8 cellular contexts compared by ENCODE assay signal in the genomic region with DNA sequence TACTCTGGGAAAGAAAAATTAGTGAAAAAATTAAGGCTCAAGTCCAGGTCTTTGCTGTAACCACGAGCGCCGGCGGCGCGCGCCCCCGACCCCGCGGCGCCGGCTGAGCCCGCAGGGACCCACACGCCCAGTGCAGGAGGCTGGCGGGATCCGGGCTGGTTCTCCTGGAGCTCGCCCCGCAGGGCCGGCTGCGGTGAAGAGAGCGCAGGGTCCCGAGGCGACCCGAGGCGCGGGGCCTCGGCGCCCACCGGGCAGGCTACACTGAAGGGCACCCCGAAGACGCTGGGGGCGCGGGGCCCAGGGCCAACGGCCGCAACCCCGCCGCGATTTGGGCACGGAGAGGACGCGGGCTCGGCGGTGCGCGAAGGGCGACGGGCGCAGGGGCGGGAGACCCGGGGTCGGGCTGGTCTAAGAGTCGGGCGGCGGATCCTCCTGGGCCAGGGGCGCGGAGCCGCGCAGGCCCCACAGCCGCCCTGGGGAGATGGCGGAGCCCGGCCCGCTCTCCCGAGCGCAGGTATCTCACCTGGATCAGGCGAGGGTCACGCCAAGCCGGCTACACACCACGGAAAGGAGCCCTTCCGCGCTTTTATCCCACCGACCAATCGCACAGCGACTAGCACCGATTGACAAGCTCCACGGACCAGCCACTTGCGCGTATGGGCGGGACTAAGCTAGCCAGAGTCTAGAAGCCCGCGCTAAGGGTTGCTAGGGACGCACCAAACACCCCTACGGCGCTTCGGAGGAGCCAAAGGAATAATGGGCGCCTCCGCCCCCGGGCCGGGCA. TPM values are rescaled to one million over a fixed set of nuclear protein-coding genes. Genes with fewer than 3 reads are reported as not detected.
DNase-seq lines count a peak whose midpoint lies in the region; ATAC-seq and TF ChIP-seq lines count a peak whose summit lies in the region.

A gene (minus strand): TSS at position 582 of the 784 bp plus-strand sequence. CDS start 6,440 bp downstream, outside the sequence.

- peaks cover 8 to 22% of the 10 kb centered on the region in 2 donors for H3K4me1 ChIP-seq in left lung

- H3K4me1 Mint-ChIP-seq in activated CD4-positive, alpha-beta T cell treated with anti-CD3 and anti-CD28 coated beads, Interleukin-2, amount 10 ng/mL, durations not matched to agents 7 days and 5 days, result peaks cover 51% of the 10 kb centered on the region
- H3K4me1 Mint-ChIP-seq in dendritic cell treated with granulocyte-macrophage colony-stimulating factor and Interleukin-4, amounts not matched to agents 40 ng/mL and 50 ng/mL, for 4 days (ENCODE audit: low read depth), result peaks cover 46% of the 10 kb centered on the region

- no peaks in the 10 kb centered on the region for H3K9me3 Mint-ChIP-seq in activated CD4-positive, alpha-beta T cell treated with anti-CD3 and anti-CD28 coated beads, Interleukin-2, amount 10 ng/mL, durations not matched to agents 7 days and 5 days
- no peaks in the 10 kb centered on the region for H3K9me3 Mint-ChIP-seq in dendritic cell treated with granulocyte-macrophage colony-stimulating factor and Interleukin-4, amounts not matched to agents 40 ng/mL and 50 ng/mL, for 4 days

- TF ChIP-seq CTCF in C4-2B (conservative IDR thresholded peaks at IDR 0.05) (no peak), left lung (IDR thresholded peaks at IDR 0.05) (no peak)

- H3K9me3 ChIP-seq in left lung, result no peaks in the 10 kb centered on the region

- no peaks in the 10 kb centered on the region for H3K27me3 ChIP-seq in left lung

- DNase-seq in NCI-H748 (lab: John Stamatoyannopoulos, UW; ENCODE audit: unreplicated experiment) (peak; percentile 99), left lung (peak; percentile 96 to 97)
- peak; percentile 98 for DNase-seq in activated CD4-positive, alpha-beta T cell treated with anti-CD3 and anti-CD28 coated beads, Interleukin-2, amount 10 ng/mL, durations not matched to agents 7 days and 5 days
- peak; percentile 88 for DNase-seq in stimulated activated CD4-positive, alpha-beta T cell treated with anti-CD3 and anti-CD28 coated beads, Interleukin-2, amount 100 ng/mL, for 4 hours (ENCODE audit: low read depth)

- CTCF ChIA-PET in activated CD4-positive, alpha-beta T cell treated with anti-CD3 and anti-CD28 coated beads, Interleukin-2, amount 10 ng/mL, durations not matched to agents 7 days and 5 days (lab: Charles Lee), result interaction anchor here (0.7 to 3.1 kb wide), 8 partner anchors 13 to 695 kb away, joined by 3 to 10 read pairs (median 4); no protein-coding TSS in a partner anchor

- H3K4me3 ChIP-seq in left lung, result peak within 1 kb of the TSS; percentile 91 to 98

- H3K36me3 Mint-ChIP-seq in activated CD4-positive, alpha-beta T cell treated with anti-CD3 and anti-CD28 coated beads, Interleukin-2, amount 10 ng/mL, durations not matched to agents 7 days and 5 days (ENCODE audit: low read depth), result peaks cover 7% of the 10 kb centered on the region
- peaks cover 28% of the 10 kb centered on the region for H3K36me3 Mint-ChIP-seq in dendritic cell treated with granulocyte-macrophage colony-stimulating factor and Interleukin-4, amounts not matched to agents 40 ng/mL and 50 ng/mL, for 4 days (ENCODE audit: low read depth)

- peak within 1 kb of the TSS; percentile 94 for H3K27ac Mint-ChIP-seq in activated CD4-positive, alpha-beta T cell treated with anti-CD3 and anti-CD28 coated beads, Interleukin-2, amount 10 ng/mL, durations not matched to agents 7 days and 5 days
- H3K27ac Mint-ChIP-seq in dendritic cell treated with granulocyte-macrophage colony-stimulating factor and Interleukin-4, amounts not matched to agents 40 ng/mL and 50 ng/mL, for 4 days, result peak within 1 kb of the TSS; percentile 83

- H3K36me3 ChIP-seq in left lung, result peaks cover 0 to 10% of the 10 kb centered on the region in 2 donors

- peak within 1 kb of the TSS; percentile 89 for H3K4me3 Mint-ChIP-seq in activated CD4-positive, alpha-beta T cell treated with anti-CD3 and anti-CD28 coated beads, Interleukin-2, amount 10 ng/mL, durations not matched to agents 7 days and 5 days
- H3K4me3 Mint-ChIP-seq in dendritic cell treated with granulocyte-macrophage colony-stimulating factor and Interleukin-4, amounts not matched to agents 40 ng/mL and 50 ng/mL, for 4 days, result peak within 1 kb of the TSS; percentile 85

- POLR2A ChIA-PET in activated CD4-positive, alpha-beta T cell treated with anti-CD3 and anti-CD28 coated beads, Interleukin-2, amount 10 ng/mL, durations not matched to agents 7 days and 5 days (lab: Charles Lee), result interaction anchor here (0.5 to 0.8 kb wide), 4 partner anchors 14 to 511 kb away, joined by 3 read pairs; a partner anchor contains a TSS

- intact Hi-C loops in dendritic cell treated with granulocyte-macrophage colony-stimulating factor and Interleukin-4, amounts not matched to agents 40 ng/mL and 50 ng/mL, for 4 days (cut with micrococcal nuclease), result loop anchor here (5.0 kb wide), 1 partner anchor 47 kb away; a partner anchor contains a TSS
- intact Hi-C loops in left lung (cut with DNase I), result no loop called here

- no peaks in the 10 kb centered on the region for H3K27me3 Mint-ChIP-seq in activated CD4-positive, alpha-beta T cell treated with anti-CD3 and anti-CD28 coated beads, Interleukin-2, amount 10 ng/mL, durations not matched to agents 7 days and 5 days
- H3K27me3 Mint-ChIP-seq in dendritic cell treated with granulocyte-macrophage colony-stimulating factor and Interleukin-4, amounts not matched to agents 40 ng/mL and 50 ng/mL, for 4 days, result peaks cover 8% of the 10 kb centered on the region

- H3K27ac ChIP-seq in C4-2B (peak within 1 kb of the TSS; percentile 92), left lung (peak within 1 kb of the TSS in 1 of 2 donors; percentile 75)

- ATAC-seq in GM19372 (IDR thresholded peaks at IDR 0.05; ENCODE audit: low read depth, unreplicated experiment) (peak; percentile 67), HG03521 (IDR thresholded peaks at IDR 0.05; ENCODE audit: unreplicated experiment) (peak; percentile 62), left lung (peak; percentile 95)

RNA-seq across cellular contexts. Expression of the gene that starts here (rescaled TPM):
- 10 to 100 TPM; 55.5 to 62.0 TPM for total RNA-seq in activated CD4-positive, alpha-beta T cell treated with anti-CD3 and anti-CD28 coated beads, Interleukin-2, amount 10 ng/mL, durations not matched to agents 7 days and 5 days
- 10 to 100 TPM; 12.7 to 21.3 TPM for total RNA-seq in left lung
